In the genomic region with DNA sequence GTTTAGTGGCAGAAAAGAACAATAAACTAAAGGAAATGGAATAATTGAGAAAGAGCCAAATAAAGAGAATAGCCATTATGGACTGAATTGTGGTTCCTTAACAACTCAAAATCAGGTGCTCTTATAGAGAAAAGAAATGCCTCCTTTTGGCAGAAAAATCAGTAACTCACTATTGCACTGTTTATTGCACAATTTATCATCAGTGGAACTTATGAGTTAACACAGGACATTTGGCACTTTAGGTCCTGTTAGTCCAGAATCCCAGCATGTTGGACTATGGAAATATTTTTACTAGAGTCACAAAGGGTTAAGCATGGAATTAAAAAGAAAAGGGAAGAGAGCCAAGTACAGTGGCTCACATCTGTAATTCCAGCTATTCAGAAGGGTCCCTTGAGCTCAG, we compare ENCODE assay signal across 19 cellular contexts. TPM values are rescaled to one million over a fixed set of nuclear protein-coding genes. Genes with fewer than 3 reads are reported as not detected.
DNase-seq lines count a peak whose midpoint lies in the region; ATAC-seq and TF ChIP-seq lines count a peak whose summit lies in the region.
"Had no signal": no experiment of that assay in that cellular context is flagged by ENCODE, and none has a peak within 500 bp of the region (broad histone marks: within the 10 kb centered on the region; RNA-seq: fewer than 3 reads in every experiment).

No MANE protein-coding gene starts in this region.

- no peaks in the 10 kb centered on the region for H3K79me2 ChIP-seq in mammary epithelial cell (ENCODE audit: insufficient read depth, low read length)

- no peak for DNase-seq in MCF 10A (ENCODE audit: unreplicated experiment)
- no peak for DNase-seq in breast epithelium (ENCODE audit: low spot score in 2 of 2)
- DNase-seq in mammary epithelial cell = no peak
- DNase-seq in right lobe of liver = no peak
- no peak for DNase-seq in type B pancreatic cell (ENCODE audit: extremely low spot score, unreplicated experiment)
- no peak for DNase-seq in GM10248 (ENCODE audit: extremely low spot score)
- DNase-seq in AG08395 (ENCODE audit: low spot score) = no peak
- DNase-seq: 8988T; AML-193; C1 segment of cervical spinal cord; CD8-positive, alpha-beta T cell; DND-41; MM.1S; NCI-H1048; NCI-H1417 treated with DMSO at 0.1 percent for 48 hours; NCI-H187; SJCRH30 had no signal

- peak in 3 of 4 donors; percentile 33 to 69 (median 59) for ATAC-seq in right lobe of liver
- ATAC-seq in GM21619 (IDR thresholded peaks at IDR 0.05; ENCODE audit: unreplicated experiment) = no peak
- ATAC-seq: CD8-positive, alpha-beta T cell; Panc1 had no signal

- H3K36me3 Mint-ChIP-seq in MCF 10A (ENCODE audit: insufficient read depth, unreplicated experiment) (no peaks in the 10 kb centered on the region), type B pancreatic cell (no peaks in the 10 kb centered on the region)
- H3K36me3 Mint-ChIP-seq: CD8-positive, alpha-beta T cell had no signal

- H3K4me3 ChIP-seq in breast epithelium = no peak overlapping the region
- H3K4me3 ChIP-seq in mammary epithelial cell (replicated peaks in 1 of 3; ENCODE audit: insufficient read depth in 1 of 3, low read depth in 2 of 3, low read length in 3 of 3) = no peak overlapping the region
- no peak overlapping the region for H3K4me3 ChIP-seq in right lobe of liver
- H3K4me3 ChIP-seq: SJCRH30 had no signal

- no peaks in the 10 kb centered on the region for H4K20me1 ChIP-seq in mammary epithelial cell (ENCODE audit: insufficient read depth, low read length)

- BruUV-seq in MCF 10A (replicated peaks; lab: Mats Ljungman, UMichigan) = no TSS peak
- BruUV-seq in mammary epithelial cell (replicated peaks; lab: Mats Ljungman, UMichigan) = no TSS peak

- no peaks in the 10 kb centered on the region for H3K9me3 ChIP-seq in breast epithelium
- H3K9me3 ChIP-seq in mammary epithelial cell (replicated peaks; ENCODE audit: insufficient read depth, low read length) = no peaks in the 10 kb centered on the region
- no peaks in the 10 kb centered on the region for H3K9me3 ChIP-seq in right lobe of liver
- H3K9me3 ChIP-seq: SJCRH30 had no signal

- H3K27ac ChIP-seq in breast epithelium = no peak overlapping the region
- no peak overlapping the region for H3K27ac ChIP-seq in mammary epithelial cell (ENCODE audit: insufficient read depth, low read depth, low read length)
- no peak overlapping the region for H3K27ac ChIP-seq in right lobe of liver
- H3K27ac ChIP-seq: SJCRH30 had no signal

- H3K4me2 ChIP-seq in mammary epithelial cell (ENCODE audit: insufficient read depth, low read depth, low read length) = no peak overlapping the region

- no peaks in the 10 kb centered on the region for H3K36me3 ChIP-seq in breast epithelium
- no peaks in the 10 kb centered on the region for H3K36me3 ChIP-seq in mammary epithelial cell (ENCODE audit: insufficient read depth, low read length)
- H3K36me3 ChIP-seq in right lobe of liver = no peaks in the 10 kb centered on the region
- H3K36me3 ChIP-seq: SJCRH30 had no signal

- H3K27ac Mint-ChIP-seq in MCF 10A (ENCODE audit: low read depth, unreplicated experiment) (peak overlapping the region; percentile 49), type B pancreatic cell (peak overlapping the region; percentile 27)
- H3K27ac Mint-ChIP-seq: CD8-positive, alpha-beta T cell had no signal

- no peak overlapping the region for H3K9ac ChIP-seq in mammary epithelial cell (ENCODE audit: insufficient read depth, low read length)

- POLR2A ChIA-PET in MCF 10A (lab: Yijun Ruan, JAX) = interaction anchor here (1.5 kb wide), 1 partner anchor 10 kb away, joined by 5 read pairs; no protein-coding TSS in a partner anchor
- POLR2A ChIA-PET in GM10248 (lab: Yijun Ruan, JAX) = no interaction called here

- H3K4me3 Mint-ChIP-seq in MCF 10A (ENCODE audit: unreplicated experiment) (no peak overlapping the region), type B pancreatic cell (no peak overlapping the region)
- H3K4me3 Mint-ChIP-seq: CD8-positive, alpha-beta T cell had no signal

- H2AFZ ChIP-seq in mammary epithelial cell (ENCODE audit: low read depth, low read length) = peak overlapping the region; percentile 1

- dilution Hi-C loops in mammary epithelial cell (cut with HindIII; ENCODE audit: low sequenced_read_pairs) = no loop called here

- no peak for TF ChIP-seq CTCF in MCF 10A (IDR thresholded peaks at IDR 0.05; ENCODE audit: unreplicated experiment)
- no peak for TF ChIP-seq CTCF in breast epithelium (IDR thresholded peaks at IDR 0.05)
- TF ChIP-seq CTCF in mammary epithelial cell (conservative IDR thresholded peaks at IDR 0.05 in 1 of 2, IDR thresholded peaks at IDR 0.05 in 1 of 2; ENCODE audit: extremely low read depth in 1 of 2, insufficient read depth in 1 of 2, low read depth in 1 of 2, low read length in 2 of 2) = no peak
- no peak for TF ChIP-seq CTCF in right lobe of liver (IDR thresholded peaks at IDR 0.05)
- no peak for TF ChIP-seq CTCF in type B pancreatic cell (conservative IDR thresholded peaks at IDR 0.05)
- no peak for TF ChIP-seq CTCF in GM10248 (IDR thresholded peaks at IDR 0.05; ENCODE audit: control extremely low read depth, extremely low read depth, low read depth, missing control alignments)

- H3K4me1 Mint-ChIP-seq in MCF 10A (ENCODE audit: insufficient read depth, unreplicated experiment) (peaks cover 11% of the 10 kb centered on the region), type B pancreatic cell (ENCODE audit: unreplicated experiment) (no peaks in the 10 kb centered on the region)

- H3K27me3 ChIP-seq in breast epithelium (no peaks in the 10 kb centered on the region), mammary epithelial cell (ENCODE audit: insufficient read depth, low read length) (no peaks in the 10 kb centered on the region), right lobe of liver (no peaks in the 10 kb centered on the region)
- H3K27me3 ChIP-seq: SJCRH30 had no signal

- H3K27me3 Mint-ChIP-seq in MCF 10A (ENCODE audit: insufficient read depth, unreplicated experiment) (no peaks in the 10 kb centered on the region), type B pancreatic cell (no peaks in the 10 kb centered on the region)

- intact Hi-C loops in MCF 10A (cut with micrococcal nuclease) (no loop called here), breast epithelium (cut with DNase I; ENCODE audit: low total_unique reads) (no loop called here), mammary epithelial cell (cut with micrococcal nuclease) (no loop called here), right lobe of liver (cut with DNase I) (no loop called here)

- H3K4me1 ChIP-seq in breast epithelium = no peaks in the 10 kb centered on the region
- no peaks in the 10 kb centered on the region for H3K4me1 ChIP-seq in mammary epithelial cell (ENCODE audit: insufficient read depth, low read length)
- peaks cover 0 to 19% (median 0%) of the 10 kb centered on the region in 4 donors for H3K4me1 ChIP-seq in right lobe of liver
- H3K4me1 ChIP-seq: SJCRH30 had no signal

- CTCF ChIA-PET in MCF 10A (lab: Yijun Ruan, JAX) (interaction anchor here (0.8 kb wide), 1 partner anchor 49 kb away, joined by 4 read pairs; no protein-coding TSS in a partner anchor), mammary epithelial cell (lab: Charles Lee; ENCODE audit: low non-redundant PET) (no interaction called here), GM10248 (lab: Yijun Ruan, JAX) (no interaction called here)

- no peaks in the 10 kb centered on the region for H3K9me3 Mint-ChIP-seq in MCF 10A (ENCODE audit: unreplicated experiment)
- H3K9me3 Mint-ChIP-seq in type B pancreatic cell = no peaks in the 10 kb centered on the region
- H3K9me3 Mint-ChIP-seq: CD8-positive, alpha-beta T cell had no signal

- TF ChIP-seq POLR2A in breast epithelium (IDR thresholded peaks at IDR 0.05) (no peak), right lobe of liver (IDR thresholded peaks at IDR 0.05) (no peak)

- in situ Hi-C loops in mammary epithelial cell (cut with MboI; ENCODE audit: low sequenced_read_pairs in 2 of 2) = no loop called here

RNA-seq across cellular contexts. Expression of gene JMY, which starts 53.8 kb away (rescaled TPM):
- total RNA-seq in MCF 10A (2022) (16.8 and 19.3 TPM in 2 replicates), breast epithelium (10 to 100 TPM; 15.8 to 29.9 (median 16.1) TPM), mammary epithelial cell (10 to 100 TPM in 1 of 2 donors, 1 to 10 TPM in 1; 7.5 to 16.8 TPM), right lobe of liver (1 to 10 TPM; 3.6 to 8.3 (median 6.8) TPM), type B pancreatic cell (ENCODE audit: low replicate concordance) (11.6 and 13.0 TPM in 2 replicates)
- polyA plus RNA-seq in mammary epithelial cell = 1.5 TPM
- 3.2 TPM for polyA minus RNA-seq in mammary epithelial cell
